Comparison of ENCODE assay signal across 8 cellular contexts in genomic region chr10:78033623-78034470, GRCh38. TPM values are rescaled to one million over a fixed set of nuclear protein-coding genes. Genes with fewer than 3 reads are reported as not detected.
DNase-seq lines count a peak whose midpoint lies in the region; ATAC-seq and TF ChIP-seq lines count a peak whose summit lies in the region.

TSS of gene RPS24 (plus strand) at chr10:78033863. CDS start at chr10:78033902, 39 bp downstream.

- H3K27ac ChIP-seq in mucosa of rectum (ENCODE audit: low read depth in 2 of 2, low read length in 2 of 2), result peak within 1 kb of the TSS; percentile 69 to 70

- peaks cover 48% of the 10 kb centered on the region for H3K4me1 Mint-ChIP-seq in activated T-cell treated with anti-CD3 and anti-CD28 coated beads, Interleukin-2, amount 50 U/mL, for 24 hours (ENCODE audit: low read depth)

- in situ Hi-C loops in KBM-7 (cut with MboI; ENCODE audit: low pct_unique_long_range_greater_than_20kb, low sequenced_read_pairs), result loop anchor here (25.0 kb wide), 1 partner anchor 1153 kb away; no protein-coding TSS in a partner anchor

- peak within 1 kb of the TSS; percentile 69 to 86 for H3K9ac ChIP-seq in mucosa of rectum (ENCODE audit: low read depth in 1 of 2, low read length in 2 of 2)

- peak; percentile 83 for ATAC-seq in GM21717 (IDR thresholded peaks at IDR 0.05; ENCODE audit: unreplicated experiment)

- peak within 1 kb of the TSS; percentile 98 for H3K27ac Mint-ChIP-seq in activated T-cell treated with anti-CD3 and anti-CD28 coated beads, Interleukin-2, amount 50 U/mL, for 24 hours

- no peaks in the 10 kb centered on the region for H3K27me3 ChIP-seq in mucosa of rectum (ENCODE audit: control insufficient read depth in 2 of 2, insufficient read depth in 2 of 2, low read length in 2 of 2)

- H3K4me1 ChIP-seq in mucosa of rectum (ENCODE audit: control insufficient read depth in 2 of 2, insufficient read depth in 2 of 2, low read length in 2 of 2), result peaks cover 15 to 21% of the 10 kb centered on the region in 2 donors

- H3K27me3 Mint-ChIP-seq in activated T-cell treated with anti-CD3 and anti-CD28 coated beads, Interleukin-2, amount 50 U/mL, for 24 hours, result no peaks in the 10 kb centered on the region

- no peaks in the 10 kb centered on the region for H3K9me3 ChIP-seq in mucosa of rectum (ENCODE audit: control insufficient read depth in 2 of 2, low read length in 2 of 2)

- peak; percentile 96 for TF ChIP-seq POLR2A in erythroblast (IDR thresholded peaks at IDR 0.05; ENCODE audit: low read length)

- H3K9me3 Mint-ChIP-seq in activated T-cell treated with anti-CD3 and anti-CD28 coated beads, Interleukin-2, amount 50 U/mL, for 24 hours, result no peaks in the 10 kb centered on the region

- DNase-seq in DMS153 treated with DMSO at 0.1 percent for 48 hours (lab: John Stamatoyannopoulos, UW; ENCODE audit: unreplicated experiment), result peak; percentile 97
- DNase-seq in KBM-7, result peak; percentile 99
- DNase-seq in activated T-cell treated with anti-CD3 and anti-CD28 coated beads, Interleukin-2, amount 50 U/mL, for 24 hours, result peak; percentile 95
- DNase-seq in erythroblast (lab: John Stamatoyannopoulos, UW), result peak; percentile 98
- peak; percentile 95 for DNase-seq in stimulated activated CD8-positive, alpha-beta memory T cell treated with anti-CD3 and anti-CD28 coated beads, Interleukin-4, amount 100 ng/mL, for 48 hours

- H3K4me3 Mint-ChIP-seq in activated T-cell treated with anti-CD3 and anti-CD28 coated beads, Interleukin-2, amount 50 U/mL, for 24 hours, result peak within 1 kb of the TSS; percentile 89

- peaks cover 28 to 34% of the 10 kb centered on the region in 2 donors for H3K36me3 ChIP-seq in mucosa of rectum (ENCODE audit: control insufficient read depth in 2 of 2, insufficient read depth in 2 of 2, low read length in 2 of 2)

- H3K4me3 ChIP-seq in mucosa of rectum (ENCODE audit: low read length in 2 of 2), result peak within 1 kb of the TSS; percentile 96 to 97

- H3K36me3 Mint-ChIP-seq in activated T-cell treated with anti-CD3 and anti-CD28 coated beads, Interleukin-2, amount 50 U/mL, for 24 hours (ENCODE audit: low read depth), result peaks cover 60% of the 10 kb centered on the region

TF ChIP-seq in PFSK-1, 5 proteins besides CTCF, POLR2A, EP300 and RAD21:
- TF ChIP-seq SIN3A (IDR thresholded peaks at IDR 0.05; ENCODE audit: borderline replicate concordance, insufficient read depth, low read length) (no peak), TAF1 (IDR thresholded peaks at IDR 0.05; ENCODE audit: borderline replicate concordance, insufficient read depth, low read length) (peak; percentile 98; the same call in 1 of the 2 replicates), FOXP2 (optimal IDR thresholded peaks at IDR 0.05; ENCODE audit: borderline replicate concordance, extremely low read depth, extremely low read length, insufficient read depth) (no peak), POLR2AphosphoS5 (IDR thresholded peaks at IDR 0.05; ENCODE audit: low read depth, low read length) (peak; percentile 99)
- TF ChIP-seq, protein P1, sequence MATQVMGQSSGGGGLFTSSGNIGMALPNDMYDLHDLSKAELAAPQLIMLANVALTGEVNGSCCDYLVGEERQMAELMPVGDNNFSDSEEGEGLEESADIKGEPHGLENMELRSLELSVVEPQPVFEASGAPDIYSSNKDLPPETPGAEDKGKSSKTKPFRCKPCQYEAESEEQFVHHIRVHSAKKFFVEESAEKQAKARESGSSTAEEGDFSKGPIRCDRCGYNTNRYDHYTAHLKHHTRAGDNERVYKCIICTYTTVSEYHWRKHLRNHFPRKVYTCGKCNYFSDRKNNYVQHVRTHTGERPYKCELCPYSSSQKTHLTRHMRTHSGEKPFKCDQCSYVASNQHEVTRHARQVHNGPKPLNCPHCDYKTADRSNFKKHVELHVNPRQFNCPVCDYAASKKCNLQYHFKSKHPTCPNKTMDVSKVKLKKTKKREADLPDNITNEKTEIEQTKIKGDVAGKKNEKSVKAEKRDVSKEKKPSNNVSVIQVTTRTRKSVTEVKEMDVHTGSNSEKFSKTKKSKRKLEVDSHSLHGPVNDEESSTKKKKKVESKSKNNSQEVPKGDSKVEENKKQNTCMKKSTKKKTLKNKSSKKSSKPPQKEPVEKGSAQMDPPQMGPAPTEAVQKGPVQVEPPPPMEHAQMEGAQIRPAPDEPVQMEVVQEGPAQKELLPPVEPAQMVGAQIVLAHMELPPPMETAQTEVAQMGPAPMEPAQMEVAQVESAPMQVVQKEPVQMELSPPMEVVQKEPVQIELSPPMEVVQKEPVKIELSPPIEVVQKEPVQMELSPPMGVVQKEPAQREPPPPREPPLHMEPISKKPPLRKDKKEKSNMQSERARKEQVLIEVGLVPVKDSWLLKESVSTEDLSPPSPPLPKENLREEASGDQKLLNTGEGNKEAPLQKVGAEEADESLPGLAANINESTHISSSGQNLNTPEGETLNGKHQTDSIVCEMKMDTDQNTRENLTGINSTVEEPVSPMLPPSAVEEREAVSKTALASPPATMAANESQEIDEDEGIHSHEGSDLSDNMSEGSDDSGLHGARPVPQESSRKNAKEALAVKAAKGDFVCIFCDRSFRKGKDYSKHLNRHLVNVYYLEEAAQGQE (IDR thresholded peaks at IDR 0.05; ENCODE audit: insufficient read depth in 1 of 2, low read depth in 2 of 2, low read length in 2 of 2), result peak; percentile 33 to 67; a peak in 2 of 4 replicates

RNA-seq across cellular contexts. Expression of gene RPS24, which starts in this region (rescaled TPM):
- polyA plus RNA-seq in PFSK-1 (2012; ENCODE audit: insufficient read length, low read depth), result 1,744 TPM

Comparison
In these comparisons a context has a peak if more than half of its experiments do, and no peak if none do; other contexts are left out.
1. Peak in every context shown above with its lines: DNase-seq, ATAC-seq, H3K4me3 ChIP-seq and H3K27ac ChIP-seq.